ENCODE assay signal across 10 cellular contexts in the genomic region with DNA sequence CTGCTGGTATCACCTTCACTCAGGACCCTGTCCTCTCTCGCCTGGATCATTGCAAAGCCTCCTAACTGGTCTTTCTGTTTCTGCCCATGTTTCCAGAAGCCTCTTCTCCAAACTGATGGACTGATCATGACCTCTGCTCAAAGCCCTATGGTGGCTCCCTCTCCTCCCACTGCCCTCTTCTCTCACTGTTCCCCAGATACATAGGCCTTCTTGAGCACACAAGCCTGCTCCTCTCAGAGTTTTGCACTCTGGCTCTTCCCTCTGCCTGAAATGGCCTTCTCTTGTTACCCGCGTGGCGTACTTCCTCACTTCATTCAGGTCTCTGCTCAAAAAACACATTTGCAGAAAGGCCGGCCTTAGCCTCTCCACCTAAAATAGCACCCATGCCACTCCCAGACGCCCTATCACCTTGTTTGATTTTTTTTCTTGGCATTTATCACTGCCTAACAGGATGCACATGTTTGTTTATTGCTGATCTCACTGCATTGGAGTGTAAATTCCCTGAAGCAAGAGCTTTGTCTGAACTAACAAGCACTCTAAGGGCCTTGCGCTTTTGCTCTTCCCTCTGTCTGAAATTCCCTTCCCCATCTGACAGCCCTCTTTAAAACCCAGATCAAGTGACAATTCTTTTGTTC. TPM values are rescaled to one million over a fixed set of nuclear protein-coding genes. Genes with fewer than 3 reads are reported as not detected.
A peak's percentile ranks its signal among the peaks of the same experiment; 100 is the strongest.
DNase-seq lines count a peak whose midpoint lies in the region; TF ChIP-seq lines count a peak whose summit lies in the region.
"Had no signal": no experiment of that assay in that cellular context is flagged by ENCODE, and none has a peak within 500 bp of the region (broad histone marks: within the 10 kb centered on the region; RNA-seq: fewer than 3 reads in every experiment).

No MANE protein-coding gene starts in this region.

- H3K4me3 ChIP-seq in endodermal cell (ENCODE audit: low read length) (no peak overlapping the region), osteoblast (ENCODE audit: insufficient read depth, low read length) (no peak overlapping the region)

- H3K4me3 Mint-ChIP-seq in endodermal cell: no peak overlapping the region

- no peak overlapping the region for H3K9ac ChIP-seq in endodermal cell (ENCODE audit: extremely low read depth, low read length, poor library complexity, severe bottlenecking)

- H3K27me3 ChIP-seq in endodermal cell (ENCODE audit: control insufficient read depth, insufficient read depth, low read length, poor library complexity, severe bottlenecking): no peaks in the 10 kb centered on the region
- H3K27me3 ChIP-seq in osteoblast (ENCODE audit: insufficient read depth, low read length): peaks cover under 1% of the 10 kb centered on the region

- no peaks in the 10 kb centered on the region for H3K9me3 ChIP-seq in endodermal cell (ENCODE audit: control insufficient read depth, low read length)
- no peaks in the 10 kb centered on the region for H3K9me3 ChIP-seq in osteoblast (ENCODE audit: low read depth, low read length)

- peak overlapping the region; percentile 2 for H3K27ac Mint-ChIP-seq in endodermal cell

- TF ChIP-seq CTCF in endodermal cell (conservative IDR thresholded peaks at IDR 0.05) (no peak), osteoblast (IDR thresholded peaks at IDR 0.05; ENCODE audit: extremely low read depth, low read depth, low read length) (no peak)

- peaks cover 2% of the 10 kb centered on the region for H3K9me3 Mint-ChIP-seq in endodermal cell

- H4K20me1 ChIP-seq in osteoblast (ENCODE audit: insufficient read depth, low read length): peaks cover 17% of the 10 kb centered on the region

- peaks cover 30% of the 10 kb centered on the region for H3K4me1 Mint-ChIP-seq in endodermal cell

- peaks cover 8% of the 10 kb centered on the region for H3K27me3 Mint-ChIP-seq in endodermal cell (ENCODE audit: insufficient read depth)

- no peak overlapping the region for H3K4me2 ChIP-seq in osteoblast (ENCODE audit: insufficient read depth, low read length)

- peak; percentile 64 for DNase-seq in NCI-H2171 treated with DMSO at 0.1 percent for 48 hours (lab: John Stamatoyannopoulos, UW)
- no peak for DNase-seq in NCI-H2171 (lab: John Stamatoyannopoulos, UW)
- peak; percentile 58 for DNase-seq in NCI-H69 (lab: John Stamatoyannopoulos, UW)
- no peak for DNase-seq in endodermal cell
- DNase-seq in osteoblast (ENCODE audit: insufficient read length, low spot score, missing footprints): no peak
- no peak for DNase-seq in SHP77 treated with DMSO at 0.1 percent for 48 hours (lab: John Stamatoyannopoulos, UW)
- no peak for DNase-seq in NCI-H187 (lab: John Stamatoyannopoulos, UW)
- DNase-seq in superior temporal gyrus (ENCODE audit: extremely low spot score): no peak
- DNase-seq: activated CD4-positive, alpha-beta T cell treated with anti-CD3 and anti-CD28 coated beads, Interleukin-2, amount 50 U/mL, for 1 hour; stimulated activated CD4-positive, alpha-beta T cell treated with anti-CD3 and anti-CD28 coated beads, Interleukin-4, amount 100 ng/mL, for 4 hours had no signal

- WGBS in endodermal cell (ENCODE audit: insufficient coverage in 1 of 2, insufficient read length in 1 of 2), 2 experiments: 84 to 87% methylated on average over 7 of the region's 7 CpGs

- H3K79me2 ChIP-seq in osteoblast (ENCODE audit: insufficient read depth, low read length): peaks cover 34% of the 10 kb centered on the region

- H2AFZ ChIP-seq in osteoblast (ENCODE audit: low read length): peak overlapping the region; percentile 47

- no peaks in the 10 kb centered on the region for H3K4me1 ChIP-seq in endodermal cell (ENCODE audit: control insufficient read depth, insufficient read depth, low read length)
- peaks cover 19% of the 10 kb centered on the region for H3K4me1 ChIP-seq in osteoblast (ENCODE audit: insufficient read depth, low read length)

- H3K27ac ChIP-seq in endodermal cell (ENCODE audit: low read depth, low read length) (no peak overlapping the region), osteoblast (ENCODE audit: low read depth, low read length) (no peak overlapping the region)

- peaks cover 4% of the 10 kb centered on the region for H3K36me3 ChIP-seq in endodermal cell (ENCODE audit: control insufficient read depth, insufficient read depth, low read length)
- no peaks in the 10 kb centered on the region for H3K36me3 ChIP-seq in osteoblast (ENCODE audit: insufficient read depth, low read length)

- H3K36me3 Mint-ChIP-seq in endodermal cell (ENCODE audit: low read depth): peaks cover 6% of the 10 kb centered on the region

RNA-seq across cellular contexts. Expression of a gene that starts 1.4 kb away (rescaled TPM):
- total RNA-seq in endodermal cell: 100 to 1,000 TPM; 142 to 157 TPM
- 98.2 TPM for polyA plus RNA-seq in endodermal cell (2013, experiment 1 of 2)
- 87.0 TPM for polyA plus RNA-seq in endodermal cell (2013, experiment 2 of 2)
- 85.0 and 110 TPM in 2 replicates for total RNA-seq in osteoblast

RNA-seq across cellular contexts. Expression of a gene that starts 23.9 kb away (rescaled TPM):
- under 1 TPM; 0.51 to 0.66 TPM for total RNA-seq in endodermal cell
- 0.25 TPM for polyA plus RNA-seq in endodermal cell (2013, experiment 1 of 2)
- polyA plus RNA-seq in endodermal cell (2013, experiment 2 of 2): not detected
- total RNA-seq in osteoblast: 0.29 and 1.1 TPM in 2 replicates

Comparison
In these comparisons a context has a peak if more than half of its experiments do, and no peak if none do; other contexts are left out.
1. DNase-seq: peak in NCI-H2171 treated with DMSO at 0.1 percent for 48 hours (single experiment) and NCI-H69 (single experiment); none in NCI-H2171 (single experiment), endodermal cell (single experiment), osteoblast (single experiment), SHP77 treated with DMSO at 0.1 percent for 48 hours (single experiment), NCI-H187 (0 of 2) and superior temporal gyrus (single experiment).